In the genomic region with DNA sequence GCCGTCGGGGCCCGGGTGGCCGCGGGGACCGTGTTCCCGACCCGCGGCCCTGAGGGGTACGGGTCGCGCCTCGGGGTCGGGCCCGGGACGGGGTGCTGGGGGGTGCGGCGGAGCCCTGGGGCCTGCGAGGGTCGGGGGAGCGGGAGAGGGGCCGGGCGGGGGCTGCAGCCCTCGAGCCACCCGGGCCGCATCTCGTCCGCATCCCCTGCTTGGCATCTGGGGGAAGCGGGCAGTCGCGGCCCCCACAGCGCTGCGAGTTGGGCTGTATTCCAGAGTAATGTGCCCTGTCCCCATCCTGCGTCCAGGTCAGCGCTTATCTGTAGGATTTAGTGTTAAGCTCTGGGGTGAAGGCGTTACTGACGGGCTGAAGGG, we compare ENCODE assay signal across 8 cellular contexts. TPM values are rescaled to one million over a fixed set of nuclear protein-coding genes. Genes with fewer than 3 reads are reported as not detected.
DNase-seq lines count a peak whose midpoint lies in the region; ATAC-seq and TF ChIP-seq lines count a peak whose summit lies in the region.

No MANE protein-coding gene starts in this region.

- no peaks in the 10 kb centered on the region for H3K27me3 ChIP-seq in AG04450 (ENCODE audit: control insufficient read depth, insufficient read depth, low read length)
- H3K27me3 ChIP-seq in lower lobe of right lung (ENCODE audit: low read depth) = no peaks in the 10 kb centered on the region
- no peaks in the 10 kb centered on the region for H3K27me3 ChIP-seq in vagina

- peak overlapping the region; percentile 87 for H3K4me3 ChIP-seq in AG04450 (ENCODE audit: low read depth, low read length)
- H3K4me3 ChIP-seq in astrocyte of the cerebellum (ENCODE audit: low read depth, low read length) = peak overlapping the region; percentile 94
- H3K4me3 ChIP-seq in lower lobe of right lung = peak overlapping the region; percentile 98
- H3K4me3 ChIP-seq in vagina = peak overlapping the region; percentile 84 to 99

- peaks cover 33% of the 10 kb centered on the region for H3K4me1 ChIP-seq in lower lobe of right lung
- peaks cover 47% of the 10 kb centered on the region for H3K4me1 ChIP-seq in vagina

- ATAC-seq in lower lobe of right lung (no peak), GM19452 (IDR thresholded peaks at IDR 0.05; ENCODE audit: unreplicated experiment) (no peak)

- intact Hi-C loops in lower lobe of right lung (cut with DNase I) (no loop called here), vagina (cut with DNase I) (no loop called here)

- TF ChIP-seq POLR2A in vagina (IDR thresholded peaks at IDR 0.05) = no peak

- H3K27ac ChIP-seq in AG04450 (ENCODE audit: low read depth, low read length) (no peak overlapping the region), lower lobe of right lung (peak overlapping the region; percentile 87), vagina (peak overlapping the region; percentile 86)

- peaks cover 45% of the 10 kb centered on the region for H3K36me3 ChIP-seq in lower lobe of right lung
- peaks cover 0 to 24% of the 10 kb centered on the region in 2 donors for H3K36me3 ChIP-seq in vagina

- in situ Hi-C loops in astrocyte of the cerebellum (cut with HindIII; ENCODE audit: low sequenced_read_pairs) = no loop called here

- H3K9me3 ChIP-seq in AG04450 (ENCODE audit: control insufficient read depth, insufficient read depth, low read length) (no peaks in the 10 kb centered on the region), lower lobe of right lung (no peaks in the 10 kb centered on the region), vagina (no peaks in the 10 kb centered on the region)

- POLR2A ChIA-PET in AG04450 (lab: Yijun Ruan, JAX) = interaction anchor here (0.6 to 1.9 kb wide), 12 partner anchors 10 to 197 kb away, joined by 3 to 12 read pairs (median 4); partner anchors contain the start of genes FAAP20 and PANK4
- POLR2A ChIA-PET in HEK293T (lab: Yijun Ruan, JAX) = interaction anchor here (0.7 to 2.5 kb wide), 11 partner anchors 10 to 200 kb away, joined by 3 to 18 read pairs (median 5); partner anchors contain the start of genes FAAP20, PEX10 and SKI

- no peak for TF ChIP-seq CTCF in AG04450 (IDR thresholded peaks at IDR 0.05; ENCODE audit: low read depth, low read length)
- no peak for TF ChIP-seq CTCF in astrocyte of the cerebellum (IDR thresholded peaks at IDR 0.05; ENCODE audit: low read depth, low read length, missing control alignments)
- no peak for TF ChIP-seq CTCF in lower lobe of right lung (IDR thresholded peaks at IDR 0.05)
- no peak for TF ChIP-seq CTCF in vagina (IDR thresholded peaks at IDR 0.05)

- DNase-seq in AG04450 (ENCODE audit: low read depth, low spot score) (no peak), HEK293T (ENCODE audit: extremely low spot score) (peak; percentile 21), astrocyte of the cerebellum (ENCODE audit: low read depth) (no peak), lower lobe of right lung (no peak), vagina (ENCODE audit: extremely low spot score in 2 of 2) (no peak), KG1 (lab: John Stamatoyannopoulos, UW) (no peak), NCI-H82 (lab: John Stamatoyannopoulos, UW) (no peak)

- CTCF ChIA-PET in AG04450 (lab: Charles Lee) (interaction anchor here (0.8 to 2.8 kb wide), 6 partner anchors 10 to 197 kb away, joined by 4 to 12 read pairs (median 8); partner anchors contain the start of gene FAAP20), HEK293T (lab: Yijun Ruan, JAX) (interaction anchor here (0.8 to 1.4 kb wide), 2 partner anchors 11 to 197 kb away, joined by 3 to 9 read pairs; partner anchors contain the start of gene FAAP20)

TF ChIP-seq in HEK293T, 16 proteins besides CTCF, POLR2A, EP300 and RAD21:
- TF ChIP-seq SUZ12 (IDR thresholded peaks at IDR 0.05) = no peak
- no peak for TF ChIP-seq SP1 (IDR thresholded peaks at IDR 0.05)
- no peak for TF ChIP-seq CTBP1 (IDR thresholded peaks at IDR 0.05; ENCODE audit: borderline replicate concordance)
- no peak for TF ChIP-seq ELF4 (IDR thresholded peaks at IDR 0.05)
- no peak for TF ChIP-seq ARNT (IDR thresholded peaks at IDR 0.05)
- TF ChIP-seq FOXA1 (IDR thresholded peaks at IDR 0.05) = no peak
- no peak for TF ChIP-seq FOXK2 (IDR thresholded peaks at IDR 0.05)
- TF ChIP-seq ZNF384 (IDR thresholded peaks at IDR 0.05) = no peak
- TF ChIP-seq NFRKB (IDR thresholded peaks at IDR 0.05) = no peak
- TF ChIP-seq TARDBP (IDR thresholded peaks at IDR 0.05) = no peak
- no peak for TF ChIP-seq HDGF (IDR thresholded peaks at IDR 0.05; ENCODE audit: borderline replicate concordance)
- TF ChIP-seq LEF1 (IDR thresholded peaks at IDR 0.05; ENCODE audit: borderline replicate concordance) = no peak
- TF ChIP-seq L3MBTL2 (conservative IDR thresholded peaks at IDR 0.05) = no peak
- TF ChIP-seq BHLHE40 (IDR thresholded peaks at IDR 0.05; ENCODE audit: borderline replicate concordance) = no peak
- TF ChIP-seq, protein P1, sequence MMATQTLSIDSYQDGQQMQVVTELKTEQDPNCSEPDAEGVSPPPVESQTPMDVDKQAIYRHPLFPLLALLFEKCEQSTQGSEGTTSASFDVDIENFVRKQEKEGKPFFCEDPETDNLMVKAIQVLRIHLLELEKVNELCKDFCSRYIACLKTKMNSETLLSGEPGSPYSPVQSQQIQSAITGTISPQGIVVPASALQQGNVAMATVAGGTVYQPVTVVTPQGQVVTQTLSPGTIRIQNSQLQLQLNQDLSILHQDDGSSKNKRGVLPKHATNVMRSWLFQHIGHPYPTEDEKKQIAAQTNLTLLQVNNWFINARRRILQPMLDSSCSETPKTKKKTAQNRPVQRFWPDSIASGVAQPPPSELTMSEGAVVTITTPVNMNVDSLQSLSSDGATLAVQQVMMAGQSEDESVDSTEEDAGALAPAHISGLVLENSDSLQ (IDR thresholded peaks at IDR 0.05) = no peak
- TF ChIP-seq FOXM1 (IDR thresholded peaks at IDR 0.05; ENCODE audit: borderline replicate concordance) = no peak

RNA-seq across cellular contexts. Expression of gene RER1, which starts 0.4 kb away (rescaled TPM):
- polyA plus RNA-seq in AG04450 (2011; rRNA removed) = 312 and 324 TPM in 2 replicates
- polyA minus RNA-seq in AG04450 (2011; rRNA and poly(A)+ RNA removed) = 243 and 249 TPM in 2 replicates
- total RNA-seq in lower lobe of right lung (133 TPM), vagina (49.6 TPM)

RNA-seq across cellular contexts. Expression of gene MORN1, which starts 0.7 kb away (rescaled TPM):
- polyA plus RNA-seq in AG04450 (2011; rRNA removed) = 3.0 and 3.6 TPM in 2 replicates
- 8.1 and 11.0 TPM in 2 replicates for polyA minus RNA-seq in AG04450 (2011; rRNA and poly(A)+ RNA removed)
- 13.4 TPM for total RNA-seq in lower lobe of right lung
- 11.8 TPM for total RNA-seq in vagina

RNA-seq across cellular contexts. Expression of gene PEX10, which starts 20.3 kb away (rescaled TPM):
- polyA plus RNA-seq in AG04450 (2011; rRNA removed) = 11.9 and 14.4 TPM in 2 replicates
- 9.0 and 9.1 TPM in 2 replicates for polyA minus RNA-seq in AG04450 (2011; rRNA and poly(A)+ RNA removed)
- total RNA-seq in lower lobe of right lung (12.4 TPM), vagina (15.2 TPM)
